ENCODE assay signal across 19 cellular contexts in the genomic region with DNA sequence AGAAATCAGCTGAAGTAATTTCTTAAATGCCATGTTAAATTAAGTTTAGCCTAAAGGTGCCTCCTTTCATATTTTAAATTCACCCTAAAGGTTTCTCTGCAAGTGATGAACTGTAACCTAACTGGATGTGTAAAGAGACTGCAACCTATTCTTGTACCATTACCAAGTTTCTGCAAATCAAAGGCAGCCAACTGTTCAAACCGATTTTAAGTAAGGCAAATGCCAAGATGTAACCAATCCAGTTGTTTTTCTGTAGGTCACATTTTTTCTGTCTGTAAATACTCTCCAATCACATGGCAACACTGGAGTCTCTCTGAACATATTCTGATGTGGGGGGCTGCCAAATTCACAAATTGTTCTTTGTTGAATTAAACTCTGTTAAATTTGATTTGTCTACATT. TPM values are rescaled to one million over a fixed set of nuclear protein-coding genes. Genes with fewer than 3 reads are reported as not detected.
DNase-seq lines count a peak whose midpoint lies in the region; ATAC-seq, FAIRE-seq and TF ChIP-seq lines count a peak whose summit lies in the region.
"Had no signal": no experiment of that assay in that cellular context is flagged by ENCODE, and none has a peak within 500 bp of the region (broad histone marks: within the 10 kb centered on the region; RNA-seq: fewer than 3 reads in every experiment).

No MANE protein-coding gene starts in this region.

- intact Hi-C loops in mammary epithelial cell (cut with micrococcal nuclease) = no loop called here
- intact Hi-C loops in activated CD4-positive, alpha-beta memory T cell treated with anti-CD3 and anti-CD28 coated beads for 36 hours (cut with micrococcal nuclease) = no loop called here

- H3K4ac ChIP-seq in mesenchymal stem cell (ENCODE audit: low read depth in 1 of 2, low read length in 2 of 2) = no peak overlapping the region

- in situ Hi-C loops in mammary epithelial cell (cut with MboI; ENCODE audit: low sequenced_read_pairs in 2 of 2) = no loop called here

- no peaks in the 10 kb centered on the region for H3K27me3 Mint-ChIP-seq in activated CD4-positive, alpha-beta memory T cell treated with anti-CD3 and anti-CD28 coated beads for 36 hours

- H3K27ac ChIP-seq in HUES6 (ENCODE audit: low read depth, low read length) = peak overlapping the region; percentile 96
- H3K27ac ChIP-seq in mammary epithelial cell (ENCODE audit: insufficient read depth, low read depth, low read length) = peak overlapping the region; percentile 49
- H3K27ac ChIP-seq in mesenchymal stem cell (ENCODE audit: low read length, poor library complexity, severe bottlenecking) = peak overlapping the region; percentile 99
- H3K27ac ChIP-seq: SK-N-MC had no signal

- no peak overlapping the region for H2BK15ac ChIP-seq in mesenchymal stem cell (ENCODE audit: low read depth, poor library complexity, severe bottlenecking)

- CTCF ChIA-PET in mammary epithelial cell (lab: Charles Lee; ENCODE audit: low non-redundant PET) = no interaction called here
- CTCF ChIA-PET in activated CD4-positive, alpha-beta memory T cell treated with anti-CD3 and anti-CD28 coated beads for 36 hours (lab: Charles Lee) = interaction anchor here (2.0 kb wide), 1 partner anchor 26 kb away, joined by 8 read pairs; no protein-coding TSS in a partner anchor

- H3K9ac ChIP-seq in HUES6 (ENCODE audit: low read length) (peak overlapping the region; percentile 92), mammary epithelial cell (ENCODE audit: insufficient read depth, low read length) (no peak overlapping the region), mesenchymal stem cell (ENCODE audit: low read length) (peak overlapping the region; percentile 57)

- H2BK120ac ChIP-seq in mesenchymal stem cell (ENCODE audit: low read depth, low read length) = no peak overlapping the region

- no peak overlapping the region for H3K18ac ChIP-seq in mesenchymal stem cell (ENCODE audit: low read depth in 1 of 2, low read length in 2 of 2)

- no peak for ATAC-seq in GM21447 (IDR thresholded peaks at IDR 0.05; ENCODE audit: unreplicated experiment)

- H3K79me1 ChIP-seq in mesenchymal stem cell (replicated peaks; ENCODE audit: low read length, poor library complexity, severe bottlenecking) = no peaks in the 10 kb centered on the region

- no peak for TF ChIP-seq CTCF in mammary epithelial cell (conservative IDR thresholded peaks at IDR 0.05 in 1 of 2, IDR thresholded peaks at IDR 0.05 in 1 of 2; ENCODE audit: extremely low read depth in 1 of 2, insufficient read depth in 1 of 2, low read depth in 1 of 2, low read length in 2 of 2)

- H3K4me1 ChIP-seq in HUES6 (ENCODE audit: control insufficient read depth, insufficient read depth, low read length) (peaks cover 55% of the 10 kb centered on the region), mammary epithelial cell (ENCODE audit: insufficient read depth, low read length) (peaks cover 34% of the 10 kb centered on the region), mesenchymal stem cell (ENCODE audit: control insufficient read depth, insufficient read depth, low read depth, low read length) (peaks cover 7% of the 10 kb centered on the region)
- H3K4me1 ChIP-seq: pancreas had no signal

- peak overlapping the region; percentile 87 for H2BK5ac ChIP-seq in mesenchymal stem cell (ENCODE audit: low read depth, low read length, poor library complexity, severe bottlenecking)

- no peak overlapping the region for H3K4me3 Mint-ChIP-seq in activated CD4-positive, alpha-beta memory T cell treated with anti-CD3 and anti-CD28 coated beads for 36 hours
- H3K4me3 Mint-ChIP-seq: activated naive CD8-positive, alpha-beta T cell treated with anti-CD3 and anti-CD28 coated beads, Interleukin-2, amount 10 ng/mL, durations not matched to agents 7 days and 5 days had no signal

- no peak overlapping the region for H4K8ac ChIP-seq in mesenchymal stem cell (ENCODE audit: low read length)

- H3K27ac Mint-ChIP-seq in activated CD4-positive, alpha-beta memory T cell treated with anti-CD3 and anti-CD28 coated beads for 36 hours = no peak overlapping the region
- H3K27ac Mint-ChIP-seq: activated naive CD8-positive, alpha-beta T cell treated with anti-CD3 and anti-CD28 coated beads, Interleukin-2, amount 10 ng/mL, durations not matched to agents 7 days and 5 days had no signal

- DNase-seq in mammary epithelial cell = no peak
- DNase-seq in mesenchymal stem cell = no peak
- DNase-seq in activated CD4-positive, alpha-beta memory T cell treated with anti-CD3 and anti-CD28 coated beads for 36 hours = no peak
- no peak for DNase-seq in DMS79 (lab: John Stamatoyannopoulos, UW)
- DNase-seq in activated CD4-positive, alpha-beta T cell treated with anti-CD3 and anti-CD28 coated beads for 4 hours = no peak
- DNase-seq: activated CD4-positive, alpha-beta T cell treated with anti-CD3 and anti-CD28 coated beads, Interleukin-2, amount 50 U/mL, for 4 hours; activated naive CD8-positive, alpha-beta T cell treated with anti-CD3 and anti-CD28 coated beads, Interleukin-2, amount 10 ng/mL, durations not matched to agents 7 days and 5 days; activated T-cell treated with anti-CD3 and anti-CD28 coated beads, Interleukin-2, amount 50 U/mL, for 48 hours; caudate nucleus; islet precursor cell; NCI-H1105 treated with DMSO at 0.1 percent for 48 hours; NCI-H226; pancreas; stimulated activated naive CD4-positive, alpha-beta T cell had no signal

- WGBS in mammary epithelial cell (ENCODE audit: low coverage, missing lambda C conversion rate) = 6% methylated on average over 1 of the region's 1 CpG
- WGBS in mesenchymal stem cell = 38% methylated on average over 1 of the region's 1 CpG

- H3K4me3 ChIP-seq in HUES6 (ENCODE audit: low read depth, low read length) (peak overlapping the region; percentile 36; the same call in 1 of the 2 replicates), mammary epithelial cell (replicated peaks in 1 of 3; ENCODE audit: insufficient read depth in 1 of 3, low read depth in 2 of 3, low read length in 3 of 3) (no peak overlapping the region), mesenchymal stem cell (ENCODE audit: insufficient read depth in 1 of 2, low read depth in 1 of 2, low read length in 2 of 2) (no peak overlapping the region)
- H3K4me3 ChIP-seq: pancreas, SK-N-MC had no signal

- no peak overlapping the region for H2AK5ac ChIP-seq in mesenchymal stem cell (ENCODE audit: low read length, severe bottlenecking)

- H2AFZ ChIP-seq in mammary epithelial cell (ENCODE audit: low read depth, low read length) (peak overlapping the region; percentile 61), mesenchymal stem cell (ENCODE audit: low read depth, low read length) (no peak overlapping the region)

- H3K14ac ChIP-seq in mesenchymal stem cell (ENCODE audit: low read length in 2 of 2) = no peak overlapping the region

- H4K20me1 ChIP-seq in mammary epithelial cell (ENCODE audit: insufficient read depth, low read length) = no peaks in the 10 kb centered on the region

- H3K27me3 ChIP-seq in HUES6 (ENCODE audit: control insufficient read depth, insufficient read depth, low read length) = no peaks in the 10 kb centered on the region
- no peaks in the 10 kb centered on the region for H3K27me3 ChIP-seq in mammary epithelial cell (ENCODE audit: insufficient read depth, low read length)
- H3K27me3 ChIP-seq in mesenchymal stem cell (ENCODE audit: control insufficient read depth in 1 of 2, insufficient read depth in 1 of 2, low read length in 2 of 2) = no peaks in the 10 kb centered on the region
- H3K27me3 ChIP-seq: pancreas had no signal

- dilution Hi-C loops in mammary epithelial cell (cut with HindIII; ENCODE audit: low sequenced_read_pairs) = no loop called here

- FAIRE-seq in A204.1 (lab: Jason Lieb, UNC) = peak; percentile 98
- FAIRE-seq: GM12891, pancreas had no signal

- H3K9me3 ChIP-seq in HUES6 (ENCODE audit: control insufficient read depth, insufficient read depth, low read depth, low read length) (peaks cover 7% of the 10 kb centered on the region), mammary epithelial cell (replicated peaks; ENCODE audit: insufficient read depth, low read length) (no peaks in the 10 kb centered on the region), mesenchymal stem cell (ENCODE audit: control insufficient read depth, low read length) (no peaks in the 10 kb centered on the region)
- H3K9me3 ChIP-seq: pancreas had no signal

- H4K91ac ChIP-seq in mesenchymal stem cell (ENCODE audit: low read length) = no peak overlapping the region

- H3K36me3 ChIP-seq in HUES6 (ENCODE audit: control insufficient read depth, insufficient read depth, low read length) = no peaks in the 10 kb centered on the region
- H3K36me3 ChIP-seq in mammary epithelial cell (ENCODE audit: insufficient read depth, low read length) = no peaks in the 10 kb centered on the region
- H3K36me3 ChIP-seq in mesenchymal stem cell (ENCODE audit: control insufficient read depth in 1 of 2, insufficient read depth in 2 of 2, low read depth in 1 of 2, low read length in 2 of 2) = no peaks in the 10 kb centered on the region
- H3K36me3 ChIP-seq: pancreas had no signal

- no peaks in the 10 kb centered on the region for H3K9me3 Mint-ChIP-seq in activated CD4-positive, alpha-beta memory T cell treated with anti-CD3 and anti-CD28 coated beads for 36 hours

- no peak overlapping the region for H3K23ac ChIP-seq in mesenchymal stem cell (ENCODE audit: low read length in 2 of 2)

- H2BK12ac ChIP-seq in mesenchymal stem cell (ENCODE audit: low read length in 2 of 2) = no peak overlapping the region

- peaks cover 16% of the 10 kb centered on the region for H3K4me1 Mint-ChIP-seq in activated CD4-positive, alpha-beta memory T cell treated with anti-CD3 and anti-CD28 coated beads for 36 hours (ENCODE audit: low read depth)

- no peaks in the 10 kb centered on the region for H3K36me3 Mint-ChIP-seq in activated CD4-positive, alpha-beta memory T cell treated with anti-CD3 and anti-CD28 coated beads for 36 hours

- H3K79me2 ChIP-seq in mammary epithelial cell (ENCODE audit: insufficient read depth, low read length) = no peaks in the 10 kb centered on the region

- BruUV-seq in mammary epithelial cell (replicated peaks; lab: Mats Ljungman, UMichigan) = no TSS peak

- POLR2A ChIA-PET in activated CD4-positive, alpha-beta memory T cell treated with anti-CD3 and anti-CD28 coated beads for 36 hours (lab: Charles Lee) = no interaction called here

- H3K4me2 ChIP-seq in mammary epithelial cell (ENCODE audit: insufficient read depth, low read depth, low read length) (peak overlapping the region; percentile 66), mesenchymal stem cell (ENCODE audit: low read length, poor library complexity, severe bottlenecking) (no peak overlapping the region)

RNA-seq across cellular contexts. Expression of gene FGF2, which starts 42.4 kb away (rescaled TPM):
- total RNA-seq in mammary epithelial cell = 10 to 100 TPM; 17.3 to 30.6 TPM
- 3.7 TPM for polyA plus RNA-seq in mammary epithelial cell
- polyA minus RNA-seq in mammary epithelial cell = 7.7 TPM
- 10.4 TPM for polyA plus RNA-seq in mesenchymal stem cell (2013, experiment 1 of 2)
- polyA plus RNA-seq in mesenchymal stem cell (2013, experiment 2 of 2) = 10.7 TPM
- under 1 TPM; 0.36 to 0.56 TPM for total RNA-seq in activated CD4-positive, alpha-beta memory T cell treated with anti-CD3 and anti-CD28 coated beads for 36 hours
- total RNA-seq: activated naive CD8-positive, alpha-beta T cell treated with anti-CD3 and anti-CD28 coated beads, Interleukin-2, amount 10 ng/mL, durations not matched to agents 7 days and 5 days had no signal

RNA-seq across cellular contexts. Expression of gene BBS12, which starts 51.8 kb away (rescaled TPM):
- 10 to 100 TPM in 1 of 2 donors, 1 to 10 TPM in 1; 4.3 to 13.0 TPM for total RNA-seq in mammary epithelial cell
- polyA plus RNA-seq in mammary epithelial cell = 2.6 TPM
- 1.0 TPM for polyA minus RNA-seq in mammary epithelial cell
- 3.6 TPM for polyA plus RNA-seq in mesenchymal stem cell (2013, experiment 1 of 2)
- polyA plus RNA-seq in mesenchymal stem cell (2013, experiment 2 of 2) = 3.7 TPM
- total RNA-seq in activated CD4-positive, alpha-beta memory T cell treated with anti-CD3 and anti-CD28 coated beads for 36 hours = 1 to 10 TPM; 3.7 to 4.3 TPM

Comparison
In these comparisons a context has a peak if more than half of its experiments do, and no peak if none do; other contexts are left out.
1. H3K27ac ChIP-seq: peak in every context shown above with its lines; median percentile 99 in mesenchymal stem cell; 96 in HUES6; 49 in mammary epithelial cell.
2. RNA of gene FGF2, which starts 42.4 kb away (total RNA-seq): 17.3 to 30.6 TPM in mammary epithelial cell; 0.36 to 0.56 TPM in activated CD4-positive, alpha-beta memory T cell treated with anti-CD3 and anti-CD28 coated beads for 36 hours; every median in the first group is over 10 times any median in the second.